Comparison of ENCODE assay signal across 7 cellular contexts in the genomic region with DNA sequence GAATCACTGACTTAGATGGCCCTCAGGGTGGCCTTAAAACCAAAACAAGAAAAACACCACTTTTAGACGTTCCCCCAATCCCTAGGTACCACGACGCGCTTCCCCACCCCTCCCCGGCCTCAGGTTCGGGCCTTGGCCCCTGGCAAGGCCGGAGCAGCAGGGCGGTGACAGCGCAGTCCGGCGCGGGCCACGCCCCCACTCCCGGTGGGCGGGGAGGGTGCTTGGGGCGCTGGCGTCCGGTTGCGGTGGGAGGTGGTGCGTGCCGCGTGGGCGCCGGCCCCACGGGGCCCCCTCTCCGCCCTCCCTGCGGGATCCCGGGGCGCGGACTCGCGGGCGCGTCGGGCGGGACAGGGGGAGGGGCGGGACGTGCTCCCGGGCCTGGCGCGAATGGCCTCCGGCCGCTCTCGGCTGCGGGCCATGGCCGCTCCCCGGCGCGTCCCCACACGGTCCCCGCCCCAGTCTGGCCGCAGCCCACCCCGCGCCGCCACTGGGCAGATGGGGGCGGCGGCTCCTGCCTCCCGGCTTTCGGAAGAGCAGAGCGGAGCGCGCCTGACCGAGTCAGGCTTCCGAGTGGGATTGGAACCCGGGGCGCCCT. TPM values are rescaled to one million over a fixed set of nuclear protein-coding genes. Genes with fewer than 3 reads are reported as not detected.
DNase-seq lines count a peak whose midpoint lies in the region; ATAC-seq and TF ChIP-seq lines count a peak whose summit lies in the region.

No MANE protein-coding gene starts in this region.

- H3K27ac ChIP-seq in breast epithelium (peak overlapping the region; percentile 67 to 94), lung (ENCODE audit: low read depth in 1 of 2, low read length in 1 of 2) (peak overlapping the region in 1 of 2 donors; percentile 83), upper lobe of right lung (peak overlapping the region; percentile 49)

- no peak for TF ChIP-seq POLR2A in breast epithelium (IDR thresholded peaks at IDR 0.05)

- DNase-seq in breast epithelium (ENCODE audit: low spot score in 2 of 2) = no peak
- no peak for DNase-seq in lung (ENCODE audit: low spot score)
- no peak for DNase-seq in upper lobe of right lung
- no peak for DNase-seq in DMS153 treated with DMSO at 0.1 percent for 48 hours (lab: John Stamatoyannopoulos, UW; ENCODE audit: unreplicated experiment)

- H3K9me3 ChIP-seq in breast epithelium = no peaks in the 10 kb centered on the region
- peaks cover 0 to 2% of the 10 kb centered on the region in 2 donors for H3K9me3 ChIP-seq in lung (ENCODE audit: control insufficient read depth in 2 of 2, insufficient read depth in 1 of 2, low read length in 1 of 2)
- H3K9me3 ChIP-seq in upper lobe of right lung = no peaks in the 10 kb centered on the region

- peaks cover 0 to 6% of the 10 kb centered on the region in 2 donors for H3K4me1 ChIP-seq in breast epithelium
- peaks cover 0 to 13% of the 10 kb centered on the region in 2 donors for H3K4me1 ChIP-seq in lung (ENCODE audit: control insufficient read depth in 2 of 2, insufficient read depth in 2 of 2, low read length in 2 of 2)
- peaks cover 15% of the 10 kb centered on the region for H3K4me1 ChIP-seq in upper lobe of right lung

- ATAC-seq in GM19455 (IDR thresholded peaks at IDR 0.05; ENCODE audit: unreplicated experiment) (peak; percentile 37), HG03432 (IDR thresholded peaks at IDR 0.05; ENCODE audit: unreplicated experiment) (peak; percentile 52), lung (ENCODE audit: insufficient read depth, low FRiP score) (peak; percentile 34), upper lobe of right lung (peak; percentile 49), GM19467 (IDR thresholded peaks at IDR 0.05; ENCODE audit: unreplicated experiment) (no peak)

- intact Hi-C loops in breast epithelium (cut with DNase I; ENCODE audit: low total_unique reads) = no loop called here
- intact Hi-C loops in upper lobe of right lung (cut with DNase I) = no loop called here

- no peaks in the 10 kb centered on the region for H3K27me3 ChIP-seq in breast epithelium
- peaks cover 4% of the 10 kb centered on the region for H3K27me3 ChIP-seq in lung (ENCODE audit: control insufficient read depth, insufficient read depth)
- peaks cover 21% of the 10 kb centered on the region for H3K27me3 ChIP-seq in upper lobe of right lung

- WGBS in lung, 2 donors = 2 to 4% methylated on average over 52 to 66 of the region's 66 CpGs

- TF ChIP-seq CTCF in breast epithelium (IDR thresholded peaks at IDR 0.05) = no peak
- no peak for TF ChIP-seq CTCF in lung (IDR thresholded peaks at IDR 0.05; ENCODE audit: control extremely low read depth, extremely low read depth)
- no peak for TF ChIP-seq CTCF in upper lobe of right lung (IDR thresholded peaks at IDR 0.05)

- no peaks in the 10 kb centered on the region for H3K36me3 ChIP-seq in breast epithelium
- no peaks in the 10 kb centered on the region for H3K36me3 ChIP-seq in lung (ENCODE audit: control insufficient read depth in 2 of 2, insufficient read depth in 2 of 2, low read length in 2 of 2)
- no peaks in the 10 kb centered on the region for H3K36me3 ChIP-seq in upper lobe of right lung

- H3K4me3 ChIP-seq in breast epithelium (peak overlapping the region; percentile 67 to 90 (median 68)), lung (peak overlapping the region; percentile 46), upper lobe of right lung (peak overlapping the region; percentile 55)

RNA-seq across cellular contexts. Expression of a gene that starts 0.9 kb away (rescaled TPM):
- total RNA-seq in breast epithelium (1 to 10 TPM; 1.2 to 3.2 (median 1.6) TPM), lung (1 to 10 TPM in 1 of 2 donors, under 1 TPM in 1; 0.58 to 1.5 TPM), upper lobe of right lung (0.46 TPM)
- polyA plus RNA-seq in lung = under 1 TPM; 0.10 to 0.29 TPM
